In the genomic region with DNA sequence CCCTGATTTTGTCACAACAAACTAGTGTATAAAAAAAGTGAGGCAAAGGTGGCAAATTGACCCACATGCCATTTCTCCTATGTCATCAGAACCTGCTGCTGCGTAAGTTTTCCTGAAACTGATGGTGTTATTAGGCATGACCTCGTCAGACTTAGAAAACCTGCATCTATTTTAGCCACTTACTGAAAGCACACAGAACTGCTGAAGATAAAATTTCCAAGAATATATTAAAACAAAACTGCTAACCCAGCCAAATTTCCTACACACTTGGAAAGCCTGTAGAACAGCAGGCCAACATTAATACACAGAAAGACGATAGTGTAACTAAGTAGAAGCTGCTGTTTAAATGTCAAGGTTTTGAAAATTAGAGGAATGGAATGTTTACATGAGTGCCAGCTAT, we compare ENCODE assay signal across 24 cellular contexts.
DNase-seq lines count a peak whose midpoint lies in the region; ATAC-seq and TF ChIP-seq lines count a peak whose summit lies in the region.
"Had no signal": no experiment of that assay in that cellular context is flagged by ENCODE, and none has a peak within 500 bp of the region (broad histone marks: within the 10 kb centered on the region; RNA-seq: fewer than 3 reads in every experiment).

No MANE protein-coding gene starts in this region.

- in situ Hi-C loops in mammary epithelial cell (cut with MboI; ENCODE audit: low sequenced_read_pairs in 2 of 2) = no loop called here
- in situ Hi-C loops in astrocyte of the spinal cord (cut with HindIII; ENCODE audit: low sequenced_read_pairs) = no loop called here

- intact Hi-C loops in breast epithelium (cut with DNase I; ENCODE audit: low total_unique reads) (no loop called here), mammary epithelial cell (cut with micrococcal nuclease) (no loop called here), aorta (cut with DNase I) (no loop called here)

- CTCF ChIA-PET in mammary epithelial cell (lab: Charles Lee; ENCODE audit: low non-redundant PET) = no interaction called here

- no peak overlapping the region for H3K9ac ChIP-seq in mammary epithelial cell (ENCODE audit: insufficient read depth, low read length)

- no peak for TF ChIP-seq POLR2A in breast epithelium (IDR thresholded peaks at IDR 0.05)

- TF ChIP-seq CTCF in breast epithelium (IDR thresholded peaks at IDR 0.05) (no peak), mammary epithelial cell (conservative IDR thresholded peaks at IDR 0.05 in 1 of 2, IDR thresholded peaks at IDR 0.05 in 1 of 2; ENCODE audit: extremely low read depth in 1 of 2, insufficient read depth in 1 of 2, low read depth in 1 of 2, low read length in 2 of 2) (no peak), astrocyte of the spinal cord (IDR thresholded peaks at IDR 0.05; ENCODE audit: low read depth, low read length) (no peak), fibroblast of the aortic adventitia (IDR thresholded peaks at IDR 0.05; ENCODE audit: insufficient read depth, low read length) (no peak)

- H4K20me1 ChIP-seq in mammary epithelial cell (ENCODE audit: insufficient read depth, low read length) = no peaks in the 10 kb centered on the region

- no peak overlapping the region for H2AFZ ChIP-seq in mammary epithelial cell (ENCODE audit: low read depth, low read length)

- H3K4me2 ChIP-seq in mammary epithelial cell (ENCODE audit: insufficient read depth, low read depth, low read length) = no peak overlapping the region

- BruUV-seq in mammary epithelial cell (replicated peaks; lab: Mats Ljungman, UMichigan) = no TSS peak

- H3K27ac ChIP-seq in breast epithelium (peak overlapping the region; percentile 31 to 34), mammary epithelial cell (ENCODE audit: insufficient read depth, low read depth, low read length) (no peak overlapping the region), aorta (ENCODE audit: low read depth in 1 of 2, low read length in 2 of 2) (no peak overlapping the region)
- H3K27ac ChIP-seq: gastrocnemius medialis had no signal

- H3K4me3 ChIP-seq in breast epithelium (no peak overlapping the region), mammary epithelial cell (replicated peaks in 1 of 3; ENCODE audit: insufficient read depth in 1 of 3, low read depth in 2 of 3, low read length in 3 of 3) (no peak overlapping the region), astrocyte of the spinal cord (ENCODE audit: low read depth, low read length) (no peak overlapping the region), fibroblast of the aortic adventitia (ENCODE audit: low read depth, low read length) (no peak overlapping the region), aorta (ENCODE audit: low read length in 2 of 2) (no peak overlapping the region)
- H3K4me3 ChIP-seq: gastrocnemius medialis, tibial nerve had no signal

- H3K9me3 ChIP-seq in breast epithelium (no peaks in the 10 kb centered on the region), mammary epithelial cell (replicated peaks; ENCODE audit: insufficient read depth, low read length) (peaks cover 11% of the 10 kb centered on the region), aorta (ENCODE audit: control insufficient read depth, low read length) (no peaks in the 10 kb centered on the region)
- H3K9me3 ChIP-seq: BE2C, gastrocnemius medialis, tibial nerve had no signal

- H3K4me1 ChIP-seq in breast epithelium = no peaks in the 10 kb centered on the region
- H3K4me1 ChIP-seq in mammary epithelial cell (ENCODE audit: insufficient read depth, low read length) = no peaks in the 10 kb centered on the region
- H3K4me1 ChIP-seq in aorta (ENCODE audit: control insufficient read depth in 1 of 2, insufficient read depth in 2 of 2, low read length in 2 of 2) = no peaks in the 10 kb centered on the region

- H3K36me3 ChIP-seq in breast epithelium (no peaks in the 10 kb centered on the region), mammary epithelial cell (ENCODE audit: insufficient read depth, low read length) (no peaks in the 10 kb centered on the region), aorta (ENCODE audit: control insufficient read depth in 1 of 2, insufficient read depth in 2 of 2, low read length in 1 of 2) (no peaks in the 10 kb centered on the region)
- H3K36me3 ChIP-seq: BE2C, gastrocnemius medialis, tibial nerve had no signal

- DNase-seq in breast epithelium (ENCODE audit: low spot score in 2 of 2) = no peak
- no peak for DNase-seq in mammary epithelial cell
- DNase-seq in astrocyte of the spinal cord (ENCODE audit: low read depth, low spot score) = peak; percentile 23
- peak; percentile 60 for DNase-seq in fibroblast of the aortic adventitia (ENCODE audit: low read depth)
- DNase-seq in aorta = no peak
- DNase-seq in effector CD4-positive, alpha-beta T cell = no peak
- DNase-seq in NCI-H2171 treated with DMSO at 0.1 percent for 48 hours (lab: John Stamatoyannopoulos, UW) = no peak
- DNase-seq: activated naive CD4-positive, alpha-beta T cell treated with anti-CD3 and anti-CD28 coated beads, Interleukin-2, amount 10 ng/mL, durations not matched to agents 7 days and 5 days; activated T-cell treated with anti-CD3 and anti-CD28 coated beads, Interleukin-2, amount 50 U/mL, for 72 hours; anterior cingulate cortex; BE2C; gastrocnemius medialis; HFFc6; islet precursor cell; MV-4-11; NCI-H187; NCI-H345; NCI-H82; PC-3; SIG-M5; stimulated activated CD4-positive, alpha-beta T cell treated with anti-CD3 and anti-CD28 coated beads, Interleukin-2, amount 100 ng/mL, for 48 hours; stimulated activated naive CD4-positive, alpha-beta T cell had no signal

- dilution Hi-C loops in mammary epithelial cell (cut with HindIII; ENCODE audit: low sequenced_read_pairs) = no loop called here

- H3K27me3 ChIP-seq in breast epithelium = no peaks in the 10 kb centered on the region
- no peaks in the 10 kb centered on the region for H3K27me3 ChIP-seq in mammary epithelial cell (ENCODE audit: insufficient read depth, low read length)
- no peaks in the 10 kb centered on the region for H3K27me3 ChIP-seq in aorta (ENCODE audit: control insufficient read depth in 1 of 2, insufficient read depth in 2 of 2, low read length in 1 of 2)
- H3K27me3 ChIP-seq: BE2C, gastrocnemius medialis, tibial nerve had no signal

- WGBS in mammary epithelial cell (ENCODE audit: low coverage, missing lambda C conversion rate) = 12% methylated on average over 3 of the region's 3 CpGs
- 0 to 10% methylated on average over 3 of the region's 3 CpGs for WGBS in aorta, 2 donors

- ATAC-seq in aorta (ENCODE audit: low FRiP score) (peak; percentile 26), HG03025 (IDR thresholded peaks at IDR 0.05; ENCODE audit: low FRiP score, unreplicated experiment) (no peak)
- ATAC-seq: activated T-cell treated with anti-CD3 and anti-CD28 coated beads, Interleukin-2, amount 50 U/mL, for 72 hours; gastrocnemius medialis; PC-3 had no signal

- H3K79me2 ChIP-seq in mammary epithelial cell (ENCODE audit: insufficient read depth, low read length) = no peaks in the 10 kb centered on the region

Comparison
In these comparisons a context has a peak if more than half of its experiments do, and no peak if none do; other contexts are left out.
1. H3K27ac ChIP-seq: peak in breast epithelium (2 of 2); none in mammary epithelial cell (single experiment) and aorta (0 of 2).
2. DNase-seq: peak in astrocyte of the spinal cord (single experiment) and fibroblast of the aortic adventitia (single experiment); none in breast epithelium (0 of 2), mammary epithelial cell (single experiment), aorta (0 of 2), effector CD4-positive, alpha-beta T cell (single experiment) and NCI-H2171 treated with DMSO at 0.1 percent for 48 hours (single experiment).